ENCODE assay signal across 1 cellular context in genomic region chr20:62182469-62183425, GRCh38.
TF ChIP-seq lines count a peak whose summit lies in the region.

Gene MTG2, plus strand, starts transcription at chr20:62183028. Its CDS starts 10,393 bp downstream, at chr20:62193421.

TF ChIP-seq in HepG2, 621 proteins besides CTCF, POLR2A, EP300 and RAD21 (continued from another document and continues in another):
- TF ChIP-seq POGK (CRISPR knock-in tag; conservative IDR thresholded peaks at IDR 0.05) (peak; percentile 99), TERF1 (CRISPR knock-in tag; IDR thresholded peaks at IDR 0.05) (no peak), E2F1 (CRISPR knock-in tag; IDR thresholded peaks at IDR 0.05) (peak; percentile 85), NCOA2 (CRISPR knock-in tag; IDR thresholded peaks at IDR 0.05) (peak; percentile 67; the same call in 1 of the 2 replicates), LCORL (IDR thresholded peaks at IDR 0.05) (no peak), LCORL (CRISPR knock-in tag; IDR thresholded peaks at IDR 0.05) (peak; percentile 89), GATAD1 (CRISPR knock-in tag; IDR thresholded peaks at IDR 0.05) (peak; percentile 99), STAT6 (CRISPR knock-in tag; IDR thresholded peaks at IDR 0.05; ENCODE audit: borderline replicate concordance) (peak; percentile 81; the same call in 1 of the 2 replicates), ZNF343 (CRISPR knock-in tag; IDR thresholded peaks at IDR 0.05) (peak; percentile 93; the same call in 1 of the 2 replicates), ZFP36L1 (CRISPR knock-in tag; IDR thresholded peaks at IDR 0.05) (peak; percentile 90; the same call in 1 of the 2 replicates), TFDP1 (CRISPR knock-in tag; IDR thresholded peaks at IDR 0.05; ENCODE audit: borderline replicate concordance) (peak; percentile 83), MED13 (CRISPR knock-in tag; IDR thresholded peaks at IDR 0.05) (peak; percentile 96), ZBTB25 (CRISPR knock-in tag; IDR thresholded peaks at IDR 0.05) (peak; percentile 99), YY1 (IDR thresholded peaks at IDR 0.05; ENCODE audit: insufficient read depth, insufficient replicate concordance, low read depth, low read length) (peak; percentile 82), FOXM1 (CRISPR knock-in tag; IDR thresholded peaks at IDR 0.05) (peak; percentile 92), ZNF746 (CRISPR knock-in tag; IDR thresholded peaks at IDR 0.05) (0 out of 2 replicates have a peak, but pooled peaks have one; percentile 53), CEBPZ (IDR thresholded peaks at IDR 0.05; ENCODE audit: low read length) (no peak), ZNF605 (CRISPR knock-in tag; IDR thresholded peaks at IDR 0.05) (peak; percentile 96), RAD51 (IDR thresholded peaks at IDR 0.05; ENCODE audit: borderline replicate concordance) (no peak), ZNF180 (CRISPR knock-in tag; IDR thresholded peaks at IDR 0.05; ENCODE audit: borderline replicate concordance, low read depth) (peak; percentile 96; the same call in 1 of the 2 replicates), CBFB (CRISPR knock-in tag; IDR thresholded peaks at IDR 0.05) (peak; percentile 95), RBM22 (optimal IDR thresholded peaks at IDR 0.05; ENCODE audit: low read length) (peak; percentile 99), TFDP2 (CRISPR knock-in tag; IDR thresholded peaks at IDR 0.05) (peak; percentile 88), ELF4 (CRISPR knock-in tag; IDR thresholded peaks at IDR 0.05; ENCODE audit: borderline replicate concordance) (peak; percentile 73; the same call in 1 of the 2 replicates), ZNF3 (CRISPR knock-in tag; IDR thresholded peaks at IDR 0.05) (no peak), PBX2 (CRISPR knock-in tag; IDR thresholded peaks at IDR 0.05) (no peak; the same call in 1 of the 2 replicates), ZBTB44 (CRISPR knock-in tag; IDR thresholded peaks at IDR 0.05) (no peak; the same call in 1 of the 2 replicates), ZNF557 (CRISPR knock-in tag; IDR thresholded peaks at IDR 0.05) (peak; percentile 98), ZNF251 (CRISPR knock-in tag; IDR thresholded peaks at IDR 0.05) (no peak), ZBTB10 (CRISPR knock-in tag; IDR thresholded peaks at IDR 0.05; ENCODE audit: borderline replicate concordance) (peak; percentile 92)
